9 cellular contexts compared by ENCODE assay signal in the genomic region with DNA sequence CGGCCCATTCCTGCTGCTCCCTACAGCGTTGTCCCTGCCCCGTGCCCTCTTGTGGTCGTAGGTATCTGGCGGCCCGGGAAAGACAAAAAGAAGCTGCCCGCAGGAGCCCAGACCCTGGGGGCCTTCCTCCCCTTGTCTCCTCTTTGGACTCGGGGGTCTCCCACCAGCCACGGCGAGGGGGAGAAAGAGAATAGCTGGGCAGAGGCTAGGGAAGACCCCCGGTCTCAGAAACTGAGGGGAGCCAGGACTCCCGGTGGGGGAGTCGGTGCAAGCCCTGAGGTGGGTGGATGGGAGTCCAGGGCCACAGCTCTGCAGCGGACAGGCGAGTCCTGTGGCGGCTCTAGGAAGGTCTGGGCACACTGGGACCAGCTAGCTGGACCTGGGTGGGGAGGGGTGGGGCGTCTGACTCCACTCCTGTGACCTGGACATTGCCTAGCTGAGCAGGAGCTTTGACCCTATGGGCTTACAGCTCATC. TPM values are rescaled to one million over a fixed set of nuclear protein-coding genes. Genes with fewer than 3 reads are reported as not detected.
DNase-seq lines count a peak whose midpoint lies in the region; ATAC-seq, FAIRE-seq and TF ChIP-seq lines count a peak whose summit lies in the region.
"Had no signal": no experiment of that assay in that cellular context is flagged by ENCODE, and none has a peak within 500 bp of the region (broad histone marks: within the 10 kb centered on the region; RNA-seq: fewer than 3 reads in every experiment).

No MANE protein-coding gene starts in this region.

- no peaks in the 10 kb centered on the region for H3K79me2 ChIP-seq in smooth muscle cell (ENCODE audit: low read depth)

- H3F3A ChIP-seq in smooth muscle cell (ENCODE audit: low read depth): no peaks in the 10 kb centered on the region

- intact Hi-C loops in activated T-helper 1 cell treated with anti-CD3 and anti-CD28 coated beads, Interleukin-12 subunit alpha, Interleukin-12 subunit beta, Interleukin-2, Interleukin-4 antibody, amounts not matched to agents 30 ng/mL and 10 ng/mL and 1 ng/mL, durations not matched to agents 14 hours and 24 hours and 36 hours (cut with micrococcal nuclease): loop anchor here (1.0 to 10.0 kb wide), 2 partner anchors 25 to 332 kb away; partner anchors contain the start of gene ANXA11

- no peak overlapping the region for H3K9ac ChIP-seq in iPS-15b (ENCODE audit: low read depth, low read length)
- no peak overlapping the region for H3K9ac ChIP-seq in smooth muscle cell (ENCODE audit: low read depth)

- H3K27ac Mint-ChIP-seq in HFFc6: peak overlapping the region; percentile 29; the same call in 1 of the 2 replicates
- peak overlapping the region; percentile 100 for H3K27ac Mint-ChIP-seq in activated T-helper 1 cell treated with anti-CD3 and anti-CD28 coated beads, Interleukin-12 subunit alpha, Interleukin-12 subunit beta, Interleukin-2, Interleukin-4 antibody, amounts not matched to agents 30 ng/mL and 10 ng/mL and 1 ng/mL, durations not matched to agents 14 hours and 24 hours and 36 hours

- H4K20me1 ChIP-seq in smooth muscle cell (ENCODE audit: low read depth): no peaks in the 10 kb centered on the region

- H3K36me3 ChIP-seq in iPS-15b (ENCODE audit: control insufficient read depth, insufficient read depth, low read length): no peaks in the 10 kb centered on the region
- no peaks in the 10 kb centered on the region for H3K36me3 ChIP-seq in smooth muscle cell (ENCODE audit: low read depth)
- H3K36me3 ChIP-seq: SJSA1 had no signal

- H3K36me3 Mint-ChIP-seq in HFFc6 (ENCODE audit: low read depth): no peaks in the 10 kb centered on the region
- H3K36me3 Mint-ChIP-seq in activated T-helper 1 cell treated with anti-CD3 and anti-CD28 coated beads, Interleukin-12 subunit alpha, Interleukin-12 subunit beta, Interleukin-2, Interleukin-4 antibody, amounts not matched to agents 30 ng/mL and 10 ng/mL and 1 ng/mL, durations not matched to agents 14 hours and 24 hours and 36 hours (ENCODE audit: low read depth): peaks cover 7% of the 10 kb centered on the region

- FAIRE-seq in GM19239 (lab: Jason Lieb, UNC): no peak

- H3K4me1 Mint-ChIP-seq in HFFc6 (ENCODE audit: low read depth): peaks cover 3% of the 10 kb centered on the region
- peaks cover 49% of the 10 kb centered on the region for H3K4me1 Mint-ChIP-seq in activated T-helper 1 cell treated with anti-CD3 and anti-CD28 coated beads, Interleukin-12 subunit alpha, Interleukin-12 subunit beta, Interleukin-2, Interleukin-4 antibody, amounts not matched to agents 30 ng/mL and 10 ng/mL and 1 ng/mL, durations not matched to agents 14 hours and 24 hours and 36 hours (ENCODE audit: low read depth)

- peaks cover 9% of the 10 kb centered on the region for H3K27me3 ChIP-seq in iPS-15b (ENCODE audit: control insufficient read depth, insufficient read depth, low read length)
- H3K27me3 ChIP-seq in smooth muscle cell (ENCODE audit: low read depth): no peaks in the 10 kb centered on the region
- H3K27me3 ChIP-seq: SJSA1 had no signal

- H3K9me3 Mint-ChIP-seq in HFFc6: no peaks in the 10 kb centered on the region
- H3K9me3 Mint-ChIP-seq in activated T-helper 1 cell treated with anti-CD3 and anti-CD28 coated beads, Interleukin-12 subunit alpha, Interleukin-12 subunit beta, Interleukin-2, Interleukin-4 antibody, amounts not matched to agents 30 ng/mL and 10 ng/mL and 1 ng/mL, durations not matched to agents 14 hours and 24 hours and 36 hours: no peaks in the 10 kb centered on the region

- no peak for TF ChIP-seq CTCF in HFFc6 (IDR thresholded peaks at IDR 0.05)
- no peak for TF ChIP-seq CTCF in smooth muscle cell (IDR thresholded peaks at IDR 0.05; ENCODE audit: borderline replicate concordance, insufficient read depth, poor library complexity, severe bottlenecking)

- no peak for ATAC-seq in HG02759 (IDR thresholded peaks at IDR 0.05; ENCODE audit: unreplicated experiment)

- peak overlapping the region; percentile 75 for H3K4me2 ChIP-seq in smooth muscle cell

- H3K4me1 ChIP-seq in iPS-15b (ENCODE audit: control insufficient read depth, insufficient read depth, low read length): no peaks in the 10 kb centered on the region
- peaks cover 2% of the 10 kb centered on the region for H3K4me1 ChIP-seq in smooth muscle cell (ENCODE audit: low read depth)

- H3K27ac ChIP-seq in smooth muscle cell (ENCODE audit: low read depth): no peak overlapping the region
- H3K27ac ChIP-seq: SJSA1 had no signal

- 0 out of 2 replicates have a peak overlapping the region, but pooled peaks have one; percentile 46 for H3K4me3 Mint-ChIP-seq in HFFc6
- H3K4me3 Mint-ChIP-seq in activated T-helper 1 cell treated with anti-CD3 and anti-CD28 coated beads, Interleukin-12 subunit alpha, Interleukin-12 subunit beta, Interleukin-2, Interleukin-4 antibody, amounts not matched to agents 30 ng/mL and 10 ng/mL and 1 ng/mL, durations not matched to agents 14 hours and 24 hours and 36 hours: peak overlapping the region; percentile 95

- no peak overlapping the region for H2AFZ ChIP-seq in smooth muscle cell (ENCODE audit: low read depth)

- no peaks in the 10 kb centered on the region for H3K9me3 ChIP-seq in iPS-15b (ENCODE audit: control insufficient read depth, insufficient read depth, low read length)
- H3K9me3 ChIP-seq in smooth muscle cell (replicated peaks; ENCODE audit: low read depth): no peaks in the 10 kb centered on the region
- H3K9me3 ChIP-seq: SJSA1 had no signal

- 75% methylated on average over 13 of the region's 17 CpGs for WGBS in smooth muscle cell (ENCODE audit: low lambda C conversion rate)

- DNase-seq in HFFc6: no peak
- no peak for DNase-seq in activated T-helper 1 cell treated with anti-CD3 and anti-CD28 coated beads, Interleukin-12 subunit alpha, Interleukin-12 subunit beta, Interleukin-2, Interleukin-4 antibody, amounts not matched to agents 30 ng/mL and 10 ng/mL and 1 ng/mL, durations not matched to agents 14 hours and 24 hours and 36 hours (ENCODE audit: low spot score)
- DNase-seq in smooth muscle cell (lab: John Stamatoyannopoulos, UW; ENCODE audit: unreplicated experiment): no peak
- DNase-seq in SIG-M5 treated with dmso at 0.1 percent for 504 hours (lab: John Stamatoyannopoulos, UW; ENCODE audit: unreplicated experiment): no peak
- no peak for DNase-seq in GM19239 (ENCODE audit: insufficient read length, low spot score)
- DNase-seq in NCI-H1694 (lab: John Stamatoyannopoulos, UW): no peak

- H3K4me3 ChIP-seq in iPS-15b (ENCODE audit: low read depth, low read length) (peak overlapping the region; percentile 65), smooth muscle cell (peak overlapping the region; percentile 31)
- H3K4me3 ChIP-seq: SJSA1 had no signal

- H3K27me3 Mint-ChIP-seq in HFFc6 (ENCODE audit: insufficient read depth): peaks cover 5% of the 10 kb centered on the region
- H3K27me3 Mint-ChIP-seq in activated T-helper 1 cell treated with anti-CD3 and anti-CD28 coated beads, Interleukin-12 subunit alpha, Interleukin-12 subunit beta, Interleukin-2, Interleukin-4 antibody, amounts not matched to agents 30 ng/mL and 10 ng/mL and 1 ng/mL, durations not matched to agents 14 hours and 24 hours and 36 hours (ENCODE audit: insufficient read depth): no peaks in the 10 kb centered on the region

RNA-seq across cellular contexts. Expression of gene SH2D4B, which starts 1.3 kb away (rescaled TPM):
- not detected for total RNA-seq in HFFc6 (2021; fragmentation: NEBNext Ultra II Directional; extraction: Animal tissue kit (Norgen Biotek cat#: 25700))
- total RNA-seq in activated T-helper 1 cell treated with anti-CD3 and anti-CD28 coated beads, Interleukin-12 subunit alpha, Interleukin-12 subunit beta, Interleukin-2, Interleukin-4 antibody, amounts not matched to agents 30 ng/mL and 10 ng/mL and 1 ng/mL, durations not matched to agents 14 hours and 24 hours and 36 hours: 0.18 and 0.20 TPM in 2 replicates
- total RNA-seq in smooth muscle cell: 0.13 and 0.40 TPM in 2 replicates
- polyA plus RNA-seq in smooth muscle cell: not detected in 2 replicates
